ENCODE assay signal across 28 cellular contexts in genomic region chr2:16107246-16107645, GRCh38.
"Had no signal": no experiment of that assay in that cellular context is flagged by ENCODE, and none has a peak within 500 bp of the region (broad histone marks: within the 10 kb centered on the region; RNA-seq: fewer than 3 reads in every experiment).

No MANE protein-coding gene starts in this region.

- H3K4me3 ChIP-seq: ascending aorta, breast epithelium, cardiac muscle cell, colonic mucosa, dorsolateral prefrontal cortex, heart left ventricle had no signal

- H3K36me3 Mint-ChIP-seq: activated naive CD4-positive, alpha-beta T cell treated with anti-CD3 and anti-CD28 coated beads, Interleukin-2, amount 10 ng/mL, durations not matched to agents 7 days and 5 days; activated naive CD4-positive, alpha-beta T cell treated with anti-CD3 and anti-CD28 coated beads, Interleukin-2, amount 50 U/mL, for 72 hours; activated naive CD8-positive, alpha-beta T cell treated with anti-CD3 and anti-CD28 coated beads, Interleukin-2, amount 10 ng/mL, durations not matched to agents 7 days and 5 days; brain had no signal

- H3K4me1 ChIP-seq: ascending aorta, breast epithelium, colonic mucosa, heart left ventricle had no signal

- H3K27ac Mint-ChIP-seq: activated CD4-positive, alpha-beta memory T cell treated with anti-CD3 and anti-CD28 coated beads, Interleukin-2, amount 10 ng/mL, durations not matched to agents 7 days and 5 days; activated CD4-positive, alpha-beta T cell treated with anti-CD3 and anti-CD28 coated beads, Interleukin-2, amount 10 ng/mL, durations not matched to agents 7 days and 5 days; activated naive CD4-positive, alpha-beta T cell treated with anti-CD3 and anti-CD28 coated beads, Interleukin-2, amount 10 ng/mL, durations not matched to agents 7 days and 5 days; activated naive CD4-positive, alpha-beta T cell treated with anti-CD3 and anti-CD28 coated beads, Interleukin-2, amount 50 U/mL, for 72 hours; activated naive CD8-positive, alpha-beta T cell treated with anti-CD3 and anti-CD28 coated beads, Interleukin-2, amount 10 ng/mL, durations not matched to agents 7 days and 5 days; activated T-cell treated with anti-CD3 and anti-CD28 coated beads, Interleukin-2, amount 50 U/mL, for 24 hours; activated T-cell treated with anti-CD3 and anti-CD28 coated beads, Interleukin-2, amount 50 U/mL, for 72 hours had no signal

- H3K9me3 Mint-ChIP-seq: activated CD4-positive, alpha-beta memory T cell treated with anti-CD3 and anti-CD28 coated beads, Interleukin-2, amount 10 ng/mL, durations not matched to agents 7 days and 5 days; activated CD4-positive, alpha-beta T cell treated with anti-CD3 and anti-CD28 coated beads, Interleukin-2, amount 10 ng/mL, durations not matched to agents 7 days and 5 days; activated naive CD4-positive, alpha-beta T cell treated with anti-CD3 and anti-CD28 coated beads, Interleukin-2, amount 10 ng/mL, durations not matched to agents 7 days and 5 days; activated naive CD4-positive, alpha-beta T cell treated with anti-CD3 and anti-CD28 coated beads, Interleukin-2, amount 50 U/mL, for 72 hours; activated naive CD8-positive, alpha-beta T cell treated with anti-CD3 and anti-CD28 coated beads, Interleukin-2, amount 10 ng/mL, durations not matched to agents 7 days and 5 days; activated T-cell treated with anti-CD3 and anti-CD28 coated beads, Interleukin-2, amount 50 U/mL, for 24 hours; activated T-cell treated with anti-CD3 and anti-CD28 coated beads, Interleukin-2, amount 50 U/mL, for 72 hours; brain; endodermal cell had no signal

- H3K27me3 ChIP-seq: ascending aorta, cardiac muscle cell, colonic mucosa had no signal

- H3K4me1 Mint-ChIP-seq: activated CD4-positive, alpha-beta memory T cell treated with anti-CD3 and anti-CD28 coated beads, Interleukin-2, amount 10 ng/mL, durations not matched to agents 7 days and 5 days; activated CD4-positive, alpha-beta T cell treated with anti-CD3 and anti-CD28 coated beads, Interleukin-2, amount 10 ng/mL, durations not matched to agents 7 days and 5 days; activated naive CD4-positive, alpha-beta T cell treated with anti-CD3 and anti-CD28 coated beads, Interleukin-2, amount 10 ng/mL, durations not matched to agents 7 days and 5 days; activated naive CD8-positive, alpha-beta T cell treated with anti-CD3 and anti-CD28 coated beads, Interleukin-2, amount 10 ng/mL, durations not matched to agents 7 days and 5 days had no signal

- H3K27ac ChIP-seq: ascending aorta, breast epithelium, cardiac muscle cell, colonic mucosa, heart left ventricle had no signal

- H3K9me3 ChIP-seq: ascending aorta, breast epithelium, colonic mucosa, heart left ventricle had no signal

- H3K27me3 Mint-ChIP-seq: activated CD4-positive, alpha-beta memory T cell treated with anti-CD3 and anti-CD28 coated beads, Interleukin-2, amount 10 ng/mL, durations not matched to agents 7 days and 5 days; activated CD4-positive, alpha-beta T cell treated with anti-CD3 and anti-CD28 coated beads, Interleukin-2, amount 10 ng/mL, durations not matched to agents 7 days and 5 days; activated naive CD4-positive, alpha-beta T cell treated with anti-CD3 and anti-CD28 coated beads, Interleukin-2, amount 10 ng/mL, durations not matched to agents 7 days and 5 days; activated naive CD8-positive, alpha-beta T cell treated with anti-CD3 and anti-CD28 coated beads, Interleukin-2, amount 10 ng/mL, durations not matched to agents 7 days and 5 days; activated T-cell treated with anti-CD3 and anti-CD28 coated beads, Interleukin-2, amount 50 U/mL, for 24 hours had no signal

- H3K36me3 ChIP-seq: ascending aorta, breast epithelium, cardiac muscle cell, colonic mucosa, heart left ventricle had no signal

- H3K4me3 Mint-ChIP-seq: activated CD4-positive, alpha-beta memory T cell treated with anti-CD3 and anti-CD28 coated beads, Interleukin-2, amount 10 ng/mL, durations not matched to agents 7 days and 5 days; activated CD4-positive, alpha-beta T cell treated with anti-CD3 and anti-CD28 coated beads, Interleukin-2, amount 10 ng/mL, durations not matched to agents 7 days and 5 days; activated naive CD4-positive, alpha-beta T cell treated with anti-CD3 and anti-CD28 coated beads, Interleukin-2, amount 10 ng/mL, durations not matched to agents 7 days and 5 days; activated naive CD8-positive, alpha-beta T cell treated with anti-CD3 and anti-CD28 coated beads, Interleukin-2, amount 10 ng/mL, durations not matched to agents 7 days and 5 days; activated T-cell treated with anti-CD3 and anti-CD28 coated beads, Interleukin-2, amount 50 U/mL, for 24 hours; activated T-cell treated with anti-CD3 and anti-CD28 coated beads, Interleukin-2, amount 50 U/mL, for 72 hours; endodermal cell had no signal

- DNase-seq: activated CD4-positive, alpha-beta memory T cell treated with anti-CD3 and anti-CD28 coated beads, Interleukin-2, amount 10 ng/mL, durations not matched to agents 7 days and 5 days; activated CD4-positive, alpha-beta T cell treated with anti-CD3 and anti-CD28 coated beads for 1 hour; activated CD4-positive, alpha-beta T cell treated with anti-CD3 and anti-CD28 coated beads for 4 hours; activated CD4-positive, alpha-beta T cell treated with anti-CD3 and anti-CD28 coated beads, Interleukin-2, amount 10 ng/mL, durations not matched to agents 7 days and 5 days; activated CD4-positive, alpha-beta T cell treated with anti-CD3 and anti-CD28 coated beads, Interleukin-2, amount 50 U/mL, for 4 hours; activated CD8-positive, alpha-beta memory T cell treated with anti-CD3 and anti-CD28 coated beads, Interleukin-2, amount 50 U/mL, for 48 hours; activated gamma-delta T cell; activated naive CD4-positive, alpha-beta T cell; activated naive CD4-positive, alpha-beta T cell treated with anti-CD3 and anti-CD28 coated beads, Interleukin-2, amount 10 ng/mL, durations not matched to agents 7 days and 5 days; activated naive CD8-positive, alpha-beta T cell treated with anti-CD3 and anti-CD28 coated beads, Interleukin-2, amount 10 ng/mL, durations not matched to agents 7 days and 5 days; activated T-cell treated with anti-CD3 and anti-CD28 coated beads for 4 hours; activated T-cell treated with anti-CD3 and anti-CD28 coated beads, Interleukin-2, amount 50 U/mL, for 24 hours; activated T-cell treated with anti-CD3 and anti-CD28 coated beads, Interleukin-2, amount 50 U/mL, for 72 hours; central memory CD4-positive, alpha-beta T cell; cerebellar nuclear complex; colonic mucosa; dorsolateral prefrontal cortex; effector memory CD4-positive, alpha-beta T cell; endodermal cell; foreskin fibroblast; glutamatergic neuron; heart left ventricle; T-helper 2 cell had no signal
